10 cellular contexts compared by ENCODE assay signal in genomic region chr7:54888067-54888735, GRCh38.
DNase-seq lines count a peak whose midpoint lies in the region; ATAC-seq and TF ChIP-seq lines count a peak whose summit lies in the region.
"Had no signal": no experiment of that assay in that cellular context is flagged by ENCODE, and none has a peak within 500 bp of the region (broad histone marks: within the 10 kb centered on the region; RNA-seq: fewer than 3 reads in every experiment).

No MANE protein-coding gene starts in this region.

- H3K4me1 ChIP-seq in ectodermal cell (ENCODE audit: control insufficient read depth, insufficient read depth, low read length): no peaks in the 10 kb centered on the region
- H3K4me1 ChIP-seq in liver (ENCODE audit: control insufficient read depth in 4 of 4, insufficient read depth in 4 of 4, low read length in 3 of 4): peaks cover 0 to 4% (median 3%) of the 10 kb centered on the region in 4 donors
- peaks cover 7% of the 10 kb centered on the region for H3K4me1 ChIP-seq in stomach smooth muscle (ENCODE audit: control insufficient read depth, insufficient read depth, low read length)
- H3K4me1 ChIP-seq in CD8-positive, alpha-beta T cell (ENCODE audit: insufficient read depth, low read length): no peaks in the 10 kb centered on the region
- H3K4me1 ChIP-seq: SJCRH30 had no signal

- H3K4me3 ChIP-seq in ectodermal cell (ENCODE audit: insufficient read depth, low read depth, low read length): peak overlapping the region; percentile 18
- peak overlapping the region; percentile 58 to 66 (median 64) for H3K4me3 ChIP-seq in liver (ENCODE audit: low read depth in 1 of 3, low read length in 3 of 3)
- H3K4me3 ChIP-seq in stomach smooth muscle (ENCODE audit: low read length in 2 of 2): peak overlapping the region; percentile 38 to 58
- no peak overlapping the region for H3K4me3 ChIP-seq in CD8-positive, alpha-beta T cell (ENCODE audit: low read depth, low read length)
- H3K4me3 ChIP-seq: SJCRH30 had no signal

- TF ChIP-seq CTCF in liver (IDR thresholded peaks at IDR 0.05; ENCODE audit: low read depth, low read length, missing input control): no peak
- TF ChIP-seq CTCF in CD8-positive, alpha-beta T cell (IDR thresholded peaks at IDR 0.05): no peak

- no peak overlapping the region for H3K9ac ChIP-seq in liver (ENCODE audit: low read depth in 1 of 2, low read length in 2 of 2)
- H3K9ac ChIP-seq in stomach smooth muscle (ENCODE audit: low read length in 2 of 2): no peak overlapping the region

- H3K9me3 Mint-ChIP-seq in CD8-positive, alpha-beta T cell: no peaks in the 10 kb centered on the region
- no peaks in the 10 kb centered on the region for H3K9me3 Mint-ChIP-seq in activated CD4-positive, alpha-beta memory T cell treated with anti-CD3 and anti-CD28 coated beads for 36 hours

- H3K36me3 ChIP-seq in ectodermal cell (ENCODE audit: control insufficient read depth, insufficient read depth, low read length) (no peaks in the 10 kb centered on the region), liver (ENCODE audit: control insufficient read depth in 4 of 4, insufficient read depth in 3 of 4, low read depth in 1 of 4, low read length in 3 of 4) (no peaks in the 10 kb centered on the region), stomach smooth muscle (ENCODE audit: control insufficient read depth in 2 of 2, insufficient read depth in 2 of 2, low read length in 2 of 2) (no peaks in the 10 kb centered on the region)
- no peaks in the 10 kb centered on the region for H3K36me3 ChIP-seq in CD8-positive, alpha-beta T cell (ENCODE audit: insufficient read depth, low read length)
- H3K36me3 ChIP-seq: SJCRH30 had no signal

- CTCF ChIA-PET in CD8-positive, alpha-beta T cell (lab: Charles Lee): no interaction called here
- CTCF ChIA-PET in activated CD4-positive, alpha-beta memory T cell treated with anti-CD3 and anti-CD28 coated beads for 36 hours (lab: Charles Lee): no interaction called here

- no peak for ATAC-seq in CD8-positive, alpha-beta T cell
- no peak for ATAC-seq in HG03442 (IDR thresholded peaks at IDR 0.05; ENCODE audit: unreplicated experiment)
- no peak for ATAC-seq in GM19324 (IDR thresholded peaks at IDR 0.05; ENCODE audit: low FRiP score, unreplicated experiment)

- no peaks in the 10 kb centered on the region for H3K9me3 ChIP-seq in ectodermal cell (ENCODE audit: control insufficient read depth, low read length)
- no peaks in the 10 kb centered on the region for H3K9me3 ChIP-seq in liver (ENCODE audit: control insufficient read depth in 4 of 4, low read length in 3 of 4)
- H3K9me3 ChIP-seq in stomach smooth muscle (ENCODE audit: control insufficient read depth in 2 of 2, low read length in 2 of 2): no peaks in the 10 kb centered on the region
- no peaks in the 10 kb centered on the region for H3K9me3 ChIP-seq in CD8-positive, alpha-beta T cell (ENCODE audit: low read length)
- H3K9me3 ChIP-seq: SJCRH30 had no signal

- POLR2A ChIA-PET in CD8-positive, alpha-beta T cell (lab: Charles Lee): no interaction called here
- POLR2A ChIA-PET in activated CD4-positive, alpha-beta memory T cell treated with anti-CD3 and anti-CD28 coated beads for 36 hours (lab: Charles Lee): no interaction called here

- no peaks in the 10 kb centered on the region for H3K36me3 Mint-ChIP-seq in CD8-positive, alpha-beta T cell
- H3K36me3 Mint-ChIP-seq in activated CD4-positive, alpha-beta memory T cell treated with anti-CD3 and anti-CD28 coated beads for 36 hours: no peaks in the 10 kb centered on the region
- H3K36me3 Mint-ChIP-seq: naive B cell had no signal

- H3K27me3 Mint-ChIP-seq in CD8-positive, alpha-beta T cell (ENCODE audit: low read depth): peaks cover 6% of the 10 kb centered on the region
- H3K27me3 Mint-ChIP-seq in activated CD4-positive, alpha-beta memory T cell treated with anti-CD3 and anti-CD28 coated beads for 36 hours: peaks cover 7% of the 10 kb centered on the region

- H3K27me3 ChIP-seq in ectodermal cell (ENCODE audit: control insufficient read depth, insufficient read depth, low read length, poor library complexity, severe bottlenecking) (peaks cover 13% of the 10 kb centered on the region), liver (ENCODE audit: control insufficient read depth in 4 of 4, insufficient read depth in 4 of 4, low read length in 3 of 4) (no peaks in the 10 kb centered on the region), stomach smooth muscle (ENCODE audit: control insufficient read depth in 1 of 2, insufficient read depth in 2 of 2, low read length in 2 of 2) (peaks cover 0 to 5% of the 10 kb centered on the region in 2 donors)
- H3K27me3 ChIP-seq in CD8-positive, alpha-beta T cell (ENCODE audit: insufficient read depth, low read length): peaks cover 8% of the 10 kb centered on the region
- H3K27me3 ChIP-seq: SJCRH30 had no signal

- 21 to 29% methylated on average over 23 to 26 of the region's 26 CpGs for WGBS in ectodermal cell, 2 experiments
- 34% methylated on average over 26 of the region's 26 CpGs for WGBS in liver

- H3K27ac ChIP-seq in ectodermal cell (ENCODE audit: insufficient read depth, low read depth, low read length, poor library complexity, severe bottlenecking): no peak overlapping the region
- H3K27ac ChIP-seq in liver (ENCODE audit: low read depth in 1 of 2, low read length in 2 of 2): no peak overlapping the region
- no peak overlapping the region for H3K27ac ChIP-seq in stomach smooth muscle (ENCODE audit: low read length)
- H3K27ac ChIP-seq in CD8-positive, alpha-beta T cell (ENCODE audit: low read depth, low read length): no peak overlapping the region
- H3K27ac ChIP-seq: SJCRH30 had no signal

- H3K27ac Mint-ChIP-seq in CD8-positive, alpha-beta T cell: no peak overlapping the region
- no peak overlapping the region for H3K27ac Mint-ChIP-seq in activated CD4-positive, alpha-beta memory T cell treated with anti-CD3 and anti-CD28 coated beads for 36 hours
- H3K27ac Mint-ChIP-seq: naive B cell had no signal

- intact Hi-C loops in CD8-positive, alpha-beta T cell (cut with DNase I, micrococcal nuclease): no loop called here
- intact Hi-C loops in activated CD4-positive, alpha-beta memory T cell treated with anti-CD3 and anti-CD28 coated beads for 36 hours (cut with micrococcal nuclease): no loop called here

- peak; percentile 85 for DNase-seq in NCI-H1092 treated with DMSO at 0.1 percent for 48 hours (lab: John Stamatoyannopoulos, UW)
- DNase-seq in CD8-positive, alpha-beta T cell: no peak
- no peak for DNase-seq in activated CD4-positive, alpha-beta memory T cell treated with anti-CD3 and anti-CD28 coated beads for 36 hours
- DNase-seq: naive B cell, SJCRH30 had no signal

- peak in 1 of 2 donors; percentile 20 for TF ChIP-seq RAD21 in liver (IDR thresholded peaks at IDR 0.05)

- H3K4me3 Mint-ChIP-seq in CD8-positive, alpha-beta T cell: no peak overlapping the region
- no peak overlapping the region for H3K4me3 Mint-ChIP-seq in activated CD4-positive, alpha-beta memory T cell treated with anti-CD3 and anti-CD28 coated beads for 36 hours

- no peaks in the 10 kb centered on the region for H3K4me1 Mint-ChIP-seq in CD8-positive, alpha-beta T cell (ENCODE audit: low read depth)
- H3K4me1 Mint-ChIP-seq in activated CD4-positive, alpha-beta memory T cell treated with anti-CD3 and anti-CD28 coated beads for 36 hours (ENCODE audit: low read depth): no peaks in the 10 kb centered on the region

TF ChIP-seq in liver, 16 proteins besides CTCF, POLR2A, EP300 and RAD21:
- TF ChIP-seq HNF4G (IDR thresholded peaks at IDR 0.05): no peak
